In the genomic region with DNA sequence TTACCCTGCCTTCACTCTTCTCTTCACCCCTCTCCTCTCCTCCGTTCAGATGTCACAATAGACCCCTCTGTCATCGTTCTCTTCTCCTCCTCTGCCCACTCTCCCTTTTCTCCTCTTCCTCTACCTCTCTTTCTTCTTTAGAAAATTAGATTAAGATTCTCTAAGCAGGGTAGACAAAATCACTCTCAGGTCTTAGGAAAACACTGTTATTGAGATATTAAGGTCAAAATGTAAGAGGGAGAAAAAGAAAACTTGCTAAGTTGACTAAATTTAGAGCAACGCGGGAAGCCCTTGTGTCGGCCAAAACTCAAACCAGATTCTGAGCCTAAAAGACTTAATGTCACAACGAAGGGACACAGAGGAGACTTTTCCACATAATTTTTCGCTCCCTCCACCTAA, we compare ENCODE assay signal across 2 cellular contexts.
TF ChIP-seq lines count a peak whose summit lies in the region.

No MANE protein-coding gene starts in this region.

TF ChIP-seq in SK-N-SH, 30 proteins besides CTCF, POLR2A, EP300 and RAD21 (continued from another document):
- TF ChIP-seq, protein P1, sequence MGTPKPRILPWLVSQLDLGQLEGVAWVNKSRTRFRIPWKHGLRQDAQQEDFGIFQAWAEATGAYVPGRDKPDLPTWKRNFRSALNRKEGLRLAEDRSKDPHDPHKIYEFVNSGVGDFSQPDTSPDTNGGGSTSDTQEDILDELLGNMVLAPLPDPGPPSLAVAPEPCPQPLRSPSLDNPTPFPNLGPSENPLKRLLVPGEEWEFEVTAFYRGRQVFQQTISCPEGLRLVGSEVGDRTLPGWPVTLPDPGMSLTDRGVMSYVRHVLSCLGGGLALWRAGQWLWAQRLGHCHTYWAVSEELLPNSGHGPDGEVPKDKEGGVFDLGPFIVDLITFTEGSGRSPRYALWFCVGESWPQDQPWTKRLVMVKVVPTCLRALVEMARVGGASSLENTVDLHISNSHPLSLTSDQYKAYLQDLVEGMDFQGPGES (IDR thresholded peaks at IDR 0.05; ENCODE audit: low read depth, low read length) = no peak
- TF ChIP-seq, protein P2, sequence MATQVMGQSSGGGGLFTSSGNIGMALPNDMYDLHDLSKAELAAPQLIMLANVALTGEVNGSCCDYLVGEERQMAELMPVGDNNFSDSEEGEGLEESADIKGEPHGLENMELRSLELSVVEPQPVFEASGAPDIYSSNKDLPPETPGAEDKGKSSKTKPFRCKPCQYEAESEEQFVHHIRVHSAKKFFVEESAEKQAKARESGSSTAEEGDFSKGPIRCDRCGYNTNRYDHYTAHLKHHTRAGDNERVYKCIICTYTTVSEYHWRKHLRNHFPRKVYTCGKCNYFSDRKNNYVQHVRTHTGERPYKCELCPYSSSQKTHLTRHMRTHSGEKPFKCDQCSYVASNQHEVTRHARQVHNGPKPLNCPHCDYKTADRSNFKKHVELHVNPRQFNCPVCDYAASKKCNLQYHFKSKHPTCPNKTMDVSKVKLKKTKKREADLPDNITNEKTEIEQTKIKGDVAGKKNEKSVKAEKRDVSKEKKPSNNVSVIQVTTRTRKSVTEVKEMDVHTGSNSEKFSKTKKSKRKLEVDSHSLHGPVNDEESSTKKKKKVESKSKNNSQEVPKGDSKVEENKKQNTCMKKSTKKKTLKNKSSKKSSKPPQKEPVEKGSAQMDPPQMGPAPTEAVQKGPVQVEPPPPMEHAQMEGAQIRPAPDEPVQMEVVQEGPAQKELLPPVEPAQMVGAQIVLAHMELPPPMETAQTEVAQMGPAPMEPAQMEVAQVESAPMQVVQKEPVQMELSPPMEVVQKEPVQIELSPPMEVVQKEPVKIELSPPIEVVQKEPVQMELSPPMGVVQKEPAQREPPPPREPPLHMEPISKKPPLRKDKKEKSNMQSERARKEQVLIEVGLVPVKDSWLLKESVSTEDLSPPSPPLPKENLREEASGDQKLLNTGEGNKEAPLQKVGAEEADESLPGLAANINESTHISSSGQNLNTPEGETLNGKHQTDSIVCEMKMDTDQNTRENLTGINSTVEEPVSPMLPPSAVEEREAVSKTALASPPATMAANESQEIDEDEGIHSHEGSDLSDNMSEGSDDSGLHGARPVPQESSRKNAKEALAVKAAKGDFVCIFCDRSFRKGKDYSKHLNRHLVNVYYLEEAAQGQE (IDR thresholded peaks at IDR 0.05; ENCODE audit: low read depth, low read length) = no peak
- TF ChIP-seq TCF12 (IDR thresholded peaks at IDR 0.05) (no peak), TEAD4 (IDR thresholded peaks at IDR 0.05; ENCODE audit: borderline replicate concordance, insufficient read depth) (no peak), FOXM1 (IDR thresholded peaks at IDR 0.05; ENCODE audit: low read depth) (no peak), YY1 (IDR thresholded peaks at IDR 0.05; ENCODE audit: low read depth) (no peak), GATA2 (CRISPR knock-in tag; IDR thresholded peaks at IDR 0.05) (no peak), RCOR1 (IDR thresholded peaks at IDR 0.05; ENCODE audit: low read length) (no peak), NFIC (IDR thresholded peaks at IDR 0.05; ENCODE audit: borderline replicate concordance) (no peak)
- TF ChIP-seq, protein P3, sequence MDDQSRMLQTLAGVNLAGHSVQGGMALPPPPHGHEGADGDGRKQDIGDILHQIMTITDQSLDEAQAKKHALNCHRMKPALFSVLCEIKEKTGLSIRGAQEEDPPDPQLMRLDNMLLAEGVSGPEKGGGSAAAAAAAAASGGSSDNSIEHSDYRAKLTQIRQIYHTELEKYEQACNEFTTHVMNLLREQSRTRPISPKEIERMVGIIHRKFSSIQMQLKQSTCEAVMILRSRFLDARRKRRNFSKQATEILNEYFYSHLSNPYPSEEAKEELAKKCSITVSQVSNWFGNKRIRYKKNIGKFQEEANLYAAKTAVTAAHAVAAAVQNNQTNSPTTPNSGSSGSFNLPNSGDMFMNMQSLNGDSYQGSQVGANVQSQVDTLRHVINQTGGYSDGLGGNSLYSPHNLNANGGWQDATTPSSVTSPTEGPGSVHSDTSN (IDR thresholded peaks at IDR 0.05) = no peak
- TF ChIP-seq, protein P4, sequence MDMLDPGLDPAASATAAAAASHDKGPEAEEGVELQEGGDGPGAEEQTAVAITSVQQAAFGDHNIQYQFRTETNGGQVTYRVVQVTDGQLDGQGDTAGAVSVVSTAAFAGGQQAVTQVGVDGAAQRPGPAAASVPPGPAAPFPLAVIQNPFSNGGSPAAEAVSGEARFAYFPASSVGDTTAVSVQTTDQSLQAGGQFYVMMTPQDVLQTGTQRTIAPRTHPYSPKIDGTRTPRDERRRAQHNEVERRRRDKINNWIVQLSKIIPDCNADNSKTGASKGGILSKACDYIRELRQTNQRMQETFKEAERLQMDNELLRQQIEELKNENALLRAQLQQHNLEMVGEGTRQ (IDR thresholded peaks at IDR 0.05; ENCODE audit: borderline replicate concordance, low read depth, low read length) = no peak
- TF ChIP-seq, protein P5, sequence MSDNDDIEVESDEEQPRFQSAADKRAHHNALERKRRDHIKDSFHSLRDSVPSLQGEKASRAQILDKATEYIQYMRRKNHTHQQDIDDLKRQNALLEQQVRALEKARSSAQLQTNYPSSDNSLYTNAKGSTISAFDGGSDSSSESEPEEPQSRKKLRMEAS (IDR thresholded peaks at IDR 0.05; ENCODE audit: low read depth) = no peak

TF ChIP-seq in SK-N-SH treated with all-trans-retinoic acid at 6 μM for 48 hours, 23 proteins besides CTCF, POLR2A, EP300 and RAD21 (continued from another document):
- TF ChIP-seq, protein P6, sequence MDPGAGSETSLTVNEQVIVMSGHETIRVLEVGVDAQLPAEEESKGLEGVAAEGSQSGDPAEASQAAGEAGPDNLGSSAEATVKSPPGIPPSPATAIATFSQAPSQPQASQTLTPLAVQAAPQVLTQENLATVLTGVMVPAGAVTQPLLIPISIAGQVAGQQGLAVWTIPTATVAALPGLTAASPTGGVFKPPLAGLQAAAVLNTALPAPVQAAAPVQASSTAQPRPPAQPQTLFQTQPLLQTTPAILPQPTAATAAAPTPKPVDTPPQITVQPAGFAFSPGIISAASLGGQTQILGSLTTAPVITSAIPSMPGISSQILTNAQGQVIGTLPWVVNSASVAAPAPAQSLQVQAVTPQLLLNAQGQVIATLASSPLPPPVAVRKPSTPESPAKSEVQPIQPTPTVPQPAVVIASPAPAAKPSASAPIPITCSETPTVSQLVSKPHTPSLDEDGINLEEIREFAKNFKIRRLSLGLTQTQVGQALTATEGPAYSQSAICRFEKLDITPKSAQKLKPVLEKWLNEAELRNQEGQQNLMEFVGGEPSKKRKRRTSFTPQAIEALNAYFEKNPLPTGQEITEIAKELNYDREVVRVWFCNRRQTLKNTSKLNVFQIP (CRISPR knock-in tag; IDR thresholded peaks at IDR 0.05; ENCODE audit: borderline replicate concordance, low read depth) = no peak
- TF ChIP-seq TOX (CRISPR knock-in tag; IDR thresholded peaks at IDR 0.05; ENCODE audit: borderline replicate concordance) = no peak
- no peak for TF ChIP-seq CSDC2 (CRISPR knock-in tag; IDR thresholded peaks at IDR 0.05)
- TF ChIP-seq, protein P7, sequence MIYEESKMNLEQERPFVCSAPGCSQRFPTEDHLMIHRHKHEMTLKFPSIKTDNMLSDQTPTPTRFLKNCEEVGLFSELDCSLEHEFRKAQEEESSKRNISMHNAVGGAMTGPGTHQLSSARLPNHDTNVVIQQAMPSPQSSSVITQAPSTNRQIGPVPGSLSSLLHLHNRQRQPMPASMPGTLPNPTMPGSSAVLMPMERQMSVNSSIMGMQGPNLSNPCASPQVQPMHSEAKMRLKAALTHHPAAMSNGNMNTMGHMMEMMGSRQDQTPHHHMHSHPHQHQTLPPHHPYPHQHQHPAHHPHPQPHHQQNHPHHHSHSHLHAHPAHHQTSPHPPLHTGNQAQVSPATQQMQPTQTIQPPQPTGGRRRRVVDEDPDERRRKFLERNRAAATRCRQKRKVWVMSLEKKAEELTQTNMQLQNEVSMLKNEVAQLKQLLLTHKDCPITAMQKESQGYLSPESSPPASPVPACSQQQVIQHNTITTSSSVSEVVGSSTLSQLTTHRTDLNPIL (CRISPR knock-in tag; IDR thresholded peaks at IDR 0.05; ENCODE audit: low read depth) = no peak
- TF ChIP-seq ZFP3 (CRISPR knock-in tag; IDR thresholded peaks at IDR 0.05) = no peak
- TF ChIP-seq TCF4 (CRISPR knock-in tag; IDR thresholded peaks at IDR 0.05; ENCODE audit: borderline replicate concordance) = no peak
- TF ChIP-seq, protein P8, sequence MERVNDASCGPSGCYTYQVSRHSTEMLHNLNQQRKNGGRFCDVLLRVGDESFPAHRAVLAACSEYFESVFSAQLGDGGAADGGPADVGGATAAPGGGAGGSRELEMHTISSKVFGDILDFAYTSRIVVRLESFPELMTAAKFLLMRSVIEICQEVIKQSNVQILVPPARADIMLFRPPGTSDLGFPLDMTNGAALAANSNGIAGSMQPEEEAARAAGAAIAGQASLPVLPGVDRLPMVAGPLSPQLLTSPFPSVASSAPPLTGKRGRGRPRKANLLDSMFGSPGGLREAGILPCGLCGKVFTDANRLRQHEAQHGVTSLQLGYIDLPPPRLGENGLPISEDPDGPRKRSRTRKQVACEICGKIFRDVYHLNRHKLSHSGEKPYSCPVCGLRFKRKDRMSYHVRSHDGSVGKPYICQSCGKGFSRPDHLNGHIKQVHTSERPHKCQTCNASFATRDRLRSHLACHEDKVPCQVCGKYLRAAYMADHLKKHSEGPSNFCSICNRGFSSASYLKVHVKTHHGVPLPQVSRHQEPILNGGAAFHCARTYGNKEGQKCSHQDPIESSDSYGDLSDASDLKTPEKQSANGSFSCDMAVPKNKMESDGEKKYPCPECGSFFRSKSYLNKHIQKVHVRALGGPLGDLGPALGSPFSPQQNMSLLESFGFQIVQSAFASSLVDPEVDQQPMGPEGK (CRISPR knock-in tag; IDR thresholded peaks at IDR 0.05; ENCODE audit: borderline replicate concordance) = no peak
- TF ChIP-seq ZNF8 (CRISPR knock-in tag; IDR thresholded peaks at IDR 0.05) = no peak
- no peak for TF ChIP-seq ESRRG (CRISPR knock-in tag; IDR thresholded peaks at IDR 0.05)
- no peak for TF ChIP-seq GLIS3 (CRISPR knock-in tag; IDR thresholded peaks at IDR 0.05)
